ENCODE assay signal across 40 cellular contexts in genomic region chr10:47435081-47435480, GRCh38. TPM values are rescaled to one million over a fixed set of nuclear protein-coding genes. Genes with fewer than 3 reads are reported as not detected.
"Had no signal": no experiment of that assay in that cellular context is flagged by ENCODE, and none has a peak within 500 bp of the region (broad histone marks: within the 10 kb centered on the region; RNA-seq: fewer than 3 reads in every experiment).

No MANE protein-coding gene starts in this region.

- ATAC-seq: activated CD4-positive, alpha-beta T cell treated with anti-CD3 and anti-CD28 coated beads for 36 hours; activated CD4-positive, CD25-positive, alpha-beta regulatory T cell treated with anti-CD3 and anti-CD28 coated beads, Interleukin-2, amount 50 U/mL, for 24 hours; activated CD8-positive, alpha-beta T cell treated with anti-CD3 and anti-CD28 coated beads, Interleukin-2, amount 10 ng/mL, durations not matched to agents 7 days and 5 days; activated naive CD4-positive, alpha-beta T cell treated with anti-CD3 and anti-CD28 coated beads, Interleukin-2, amount 50 U/mL, for 72 hours; body of pancreas; PC-3; WTC11 had no signal

- H3K27me3 ChIP-seq: adrenal gland, body of pancreas, breast epithelium, Peyer's patch, SJSA1 had no signal

- H3K9me3 ChIP-seq: adrenal gland, body of pancreas, breast epithelium, Peyer's patch, SJSA1 had no signal

- H3K36me3 ChIP-seq: adrenal gland, breast epithelium, Peyer's patch, SJSA1 had no signal

- H3K27ac ChIP-seq: adrenal gland, body of pancreas, breast epithelium, Peyer's patch, SJSA1 had no signal

- H3K4me2 ChIP-seq: SK-N-SH had no signal

- FAIRE-seq: astrocyte had no signal

- H3K4me3 ChIP-seq: adrenal gland, body of pancreas, breast epithelium, Peyer's patch, SJSA1 had no signal

- H3K4me1 ChIP-seq: adrenal gland, body of pancreas, breast epithelium, Peyer's patch had no signal

- DNase-seq: activated CD4-positive, alpha-beta T cell treated with anti-CD3 and anti-CD28 coated beads for 36 hours; activated CD4-positive, alpha-beta T cell treated with anti-CD3 and anti-CD28 coated beads, Interleukin-2, amount 10 ng/mL, durations not matched to agents 7 days and 5 days; activated CD4-positive, alpha-beta T cell treated with anti-CD3 and anti-CD28 coated beads, Interleukin-2, amount 50 U/mL, for 48 hours; activated CD8-positive, alpha-beta T cell treated with anti-CD3 and anti-CD28 coated beads, Interleukin-2, amount 10 ng/mL, durations not matched to agents 7 days and 5 days; activated gamma-delta T cell; activated naive CD4-positive, alpha-beta T cell treated with Interleukin-2 at 50 U/mL for 16 hours; activated T-cell treated with anti-CD3 and anti-CD28 coated beads, Interleukin-2, amount 50 U/mL, for 24 hours; adrenal gland; body of pancreas; IMR-90; KG1; MM.1S; NCI-H1048; NCI-H1105 treated with DMSO at 0.1 percent for 48 hours; NCI-H1436; NCI-H1694; NCI-H1930; NCI-H2081 treated with DMSO at 0.1 percent for 48 hours; NCI-H226; NCI-H446 treated with DMSO at 0.1 percent for 48 hours; NCI-H524; NCI-H69; PC-3; Peyer's patch; RPMI8226; SHP77 treated with DMSO at 0.1 percent for 48 hours; SK-N-SH; SW 1271; T-helper 1 cell; T-helper 2 cell; T-helper 9 cell had no signal

- H3K9ac ChIP-seq: SK-N-SH had no signal

RNA-seq across cellular contexts. Expression of gene ANXA8, which starts 48.8 kb away (rescaled TPM):
- total RNA-seq: activated CD4-positive, alpha-beta T cell treated with anti-CD3 and anti-CD28 coated beads for 36 hours; activated CD8-positive, alpha-beta T cell treated with anti-CD3 and anti-CD28 coated beads, Interleukin-2, amount 10 ng/mL, durations not matched to agents 7 days and 5 days; activated naive CD4-positive, alpha-beta T cell treated with anti-CD3 and anti-CD28 coated beads, Interleukin-2, amount 50 U/mL, for 72 hours; body of pancreas; cardiac septum; LHCN-M2; Peyer's patch had no signal

RNA-seq across cellular contexts. Expression of gene ZNF488, which starts 51.0 kb away (rescaled TPM):
- total RNA-seq: activated CD8-positive, alpha-beta T cell treated with anti-CD3 and anti-CD28 coated beads, Interleukin-2, amount 10 ng/mL, durations not matched to agents 7 days and 5 days had no signal

RNA-seq across cellular contexts. Expression of gene FAM25G, which starts 56.4 kb away (rescaled TPM):
- total RNA-seq: activated CD4-positive, alpha-beta T cell treated with anti-CD3 and anti-CD28 coated beads for 36 hours; activated CD4-positive, alpha-beta T cell treated with anti-CD3 and anti-CD28 coated beads, Interleukin-2, amount 10 ng/mL, durations not matched to agents 7 days and 5 days; activated CD8-positive, alpha-beta T cell treated with anti-CD3 and anti-CD28 coated beads, Interleukin-2, amount 10 ng/mL, durations not matched to agents 7 days and 5 days; activated naive CD4-positive, alpha-beta T cell treated with anti-CD3 and anti-CD28 coated beads, Interleukin-2, amount 50 U/mL, for 72 hours; activated T-helper 2 cell treated with anti-CD3 and anti-CD28 coated beads, Interferon-gamma antibody, Interleukin-2, Interleukin-4, amounts not matched to agents 10 μg/mL and 5 μg/mL and 100 μg/mL, durations not matched to agents 14 hours and 24 hours and 36 hours; adrenal gland; astrocyte; body of pancreas; breast epithelium; cardiac septum; IMR-90; LHCN-M2; PC-3; Peyer's patch; SJSA1; WTC11 had no signal
- polyA plus RNA-seq: adrenal gland, IMR-90, SK-N-SH had no signal
